15 cellular contexts compared by ENCODE assay signal in genomic region chr19:33434886-33435705, GRCh38.
DNase-seq lines count a peak whose midpoint lies in the region; ATAC-seq, FAIRE-seq and TF ChIP-seq lines count a peak whose summit lies in the region.
"Had no signal": no experiment of that assay in that cellular context is flagged by ENCODE, and none has a peak within 500 bp of the region (broad histone marks: within the 10 kb centered on the region; RNA-seq: fewer than 3 reads in every experiment).

No MANE protein-coding gene starts in this region.

- peak in 2 of 3 donors; percentile 37 to 51 for DNase-seq in right lobe of liver
- DNase-seq in HepG2 (ENCODE audit: low spot score): no peak
- peak; percentile 90 for DNase-seq in SK-N-SH
- DNase-seq in foreskin keratinocyte: peak in 1 of 2 donors; percentile 7
- DNase-seq in aorta: peak; percentile 31 to 75
- DNase-seq in cerebellar nuclear complex (lab: John Stamatoyannopoulos, UW): no peak
- DNase-seq in CD4-positive, alpha-beta T cell: no peak
- DNase-seq: activated CD4-positive, alpha-beta T cell treated with anti-CD3 and anti-CD28 coated beads, Interleukin-2, amount 50 U/mL, for 48 hours; activated gamma-delta T cell; kidney glomerular epithelial cell; NCI-H2029 had no signal

- H3K9me3 ChIP-seq in right lobe of liver: no peaks in the 10 kb centered on the region
- no peaks in the 10 kb centered on the region for H3K9me3 ChIP-seq in HepG2 (ENCODE audit: low read length)
- no peaks in the 10 kb centered on the region for H3K9me3 ChIP-seq in SK-N-SH
- H3K9me3 ChIP-seq in aorta (ENCODE audit: control insufficient read depth, low read length): no peaks in the 10 kb centered on the region
- H3K9me3 ChIP-seq in CD4-positive, alpha-beta T cell (ENCODE audit: control insufficient read depth, low read length): no peaks in the 10 kb centered on the region

- TF ChIP-seq CTCF in right lobe of liver (IDR thresholded peaks at IDR 0.05): no peak
- TF ChIP-seq CTCF in HepG2 (CRISPR knock-in tag; IDR thresholded peaks at IDR 0.05): no peak
- TF ChIP-seq CTCF in SK-N-SH (IDR thresholded peaks at IDR 0.05): no peak
- TF ChIP-seq CTCF in foreskin keratinocyte (conservative IDR thresholded peaks at IDR 0.05): no peak
- TF ChIP-seq CTCF in CD4-positive, alpha-beta T cell (IDR thresholded peaks at IDR 0.05): no peak

- H3K4me2 ChIP-seq in HepG2 (ENCODE audit: low read depth, low read length) (no peak overlapping the region), SK-N-SH (peak overlapping the region; percentile 72; the same call in 1 of the 2 replicates)

- no peaks in the 10 kb centered on the region for H3K36me3 Mint-ChIP-seq in CD4-positive, alpha-beta T cell (ENCODE audit: low read depth)
- H3K36me3 Mint-ChIP-seq: stimulated activated effector memory CD8-positive, alpha-beta T cell treated with anti-CD3 and anti-CD28 coated beads, Interleukin-12 subunit alpha, Interleukin-12 subunit beta, amount 100 ng/mL, for 72 hours had no signal

- no peaks in the 10 kb centered on the region for H3K9me3 Mint-ChIP-seq in CD4-positive, alpha-beta T cell
- H3K9me3 Mint-ChIP-seq: stimulated activated effector memory CD8-positive, alpha-beta T cell treated with anti-CD3 and anti-CD28 coated beads, Interleukin-12 subunit alpha, Interleukin-12 subunit beta, amount 100 ng/mL, for 72 hours; T-helper 1 cell treated with Interleukin-12 subunit alpha and Interleukin-12 subunit beta and Interleukin-4 antibody, amounts not matched to agents 30 μg/mL and 1 μg/mL, for 36 hours had no signal

- no peak for TF ChIP-seq RAD21 in HepG2 (CRISPR knock-in tag; IDR thresholded peaks at IDR 0.05)
- TF ChIP-seq RAD21 in SK-N-SH (IDR thresholded peaks at IDR 0.05; ENCODE audit: low read length): no peak

- H3K27ac ChIP-seq in right lobe of liver (no peak overlapping the region), HepG2 (ENCODE audit: extremely low read length, insufficient read depth, low read length) (no peak overlapping the region), SK-N-SH (ENCODE audit: low read depth in 2 of 2, low read length in 1 of 2) (peak overlapping the region; percentile 44 to 91), foreskin keratinocyte (no peak overlapping the region), aorta (ENCODE audit: low read depth in 1 of 2, low read length in 2 of 2) (no peak overlapping the region)
- no peak overlapping the region for H3K27ac ChIP-seq in CD4-positive, alpha-beta T cell (ENCODE audit: low read depth, low read length)

- H3K9ac ChIP-seq in HepG2 (ENCODE audit: insufficient read depth, low read depth, low read length) (no peak overlapping the region), SK-N-SH (peak overlapping the region; percentile 34; the same call in 1 of the 2 replicates)

- H3K4me3 ChIP-seq in right lobe of liver (no peak overlapping the region), HepG2 (replicated peaks in 1 of 3; ENCODE audit: insufficient read depth in 1 of 3, low read depth in 2 of 3, low read length in 3 of 3) (no peak overlapping the region), SK-N-SH (ENCODE audit: low read depth in 2 of 2, low read length in 1 of 2) (no peak overlapping the region), aorta (ENCODE audit: low read length in 2 of 2) (no peak overlapping the region)

- no peak overlapping the region for H3K4me3 Mint-ChIP-seq in CD4-positive, alpha-beta T cell
- H3K4me3 Mint-ChIP-seq: B cell; stimulated activated effector memory CD8-positive, alpha-beta T cell treated with anti-CD3 and anti-CD28 coated beads, Interleukin-12 subunit alpha, Interleukin-12 subunit beta, amount 100 ng/mL, for 72 hours; T-helper 1 cell treated with Interleukin-12 subunit alpha and Interleukin-12 subunit beta and Interleukin-4 antibody, amounts not matched to agents 30 μg/mL and 1 μg/mL, for 36 hours had no signal

- FAIRE-seq in HepG2 (lab: Jason Lieb, UNC): no peak

- BruUV-seq in HepG2 (replicated peaks; lab: Mats Ljungman, UMichigan): no TSS peak

- POLR2A ChIA-PET in HepG2 (lab: Yijun Ruan, JAX) (no interaction called here), SK-N-SH (lab: Yijun Ruan, JAX) (interaction anchor here (1.0 to 1.3 kb wide), 4 partner anchors 72 to 433 kb away, joined by 3 to 4 read pairs (median 3); partner anchors contain the start of gene PEPD)
- POLR2A ChIA-PET in CD4-positive, alpha-beta T cell (lab: Charles Lee): no interaction called here

- H3K27me3 Mint-ChIP-seq in CD4-positive, alpha-beta T cell: no peaks in the 10 kb centered on the region
- H3K27me3 Mint-ChIP-seq: B cell had no signal

- CTCF ChIA-PET in HepG2 (lab: Yijun Ruan, JAX; ENCODE audit: low intra/inter-chr PET ratio, low total read pairs) (no interaction called here), SK-N-SH (lab: Yijun Ruan, JAX) (interaction anchor here (0.9 to 4.4 kb wide), 11 partner anchors 10 to 661 kb away, joined by 3 to 59 read pairs (median 4); no protein-coding TSS in a partner anchor)
- CTCF ChIA-PET in CD4-positive, alpha-beta T cell (lab: Charles Lee): no interaction called here

- TF ChIP-seq EP300 in HepG2 (IDR thresholded peaks at IDR 0.05; ENCODE audit: low read depth in 2 of 2, low read length in 2 of 2) (no peak), HepG2 (CRISPR knock-in tag; IDR thresholded peaks at IDR 0.05; ENCODE audit: borderline replicate concordance) (no peak), SK-N-SH (IDR thresholded peaks at IDR 0.05; ENCODE audit: borderline replicate concordance in 1 of 2, low read depth in 1 of 2, low read length in 1 of 2) (peak; percentile 61 to 93; a peak in 3 of 4 replicates)

- H3K27me3 ChIP-seq in right lobe of liver: no peaks in the 10 kb centered on the region
- H3K27me3 ChIP-seq in HepG2 (ENCODE audit: control insufficient read depth in 1 of 2, insufficient read depth in 2 of 2, low read length in 2 of 2): no peaks in the 10 kb centered on the region
- H3K27me3 ChIP-seq in SK-N-SH (ENCODE audit: insufficient read depth): no peaks in the 10 kb centered on the region
- peaks cover 16% of the 10 kb centered on the region for H3K27me3 ChIP-seq in foreskin keratinocyte
- H3K27me3 ChIP-seq in aorta (ENCODE audit: control insufficient read depth in 1 of 2, insufficient read depth in 2 of 2, low read length in 1 of 2): no peaks in the 10 kb centered on the region
- no peaks in the 10 kb centered on the region for H3K27me3 ChIP-seq in CD4-positive, alpha-beta T cell (ENCODE audit: control insufficient read depth, insufficient read depth, low read length)

- no peak overlapping the region for H2AFZ ChIP-seq in HepG2 (ENCODE audit: low read length)
- peak overlapping the region; percentile 82; the same call in 1 of the 2 replicates for H2AFZ ChIP-seq in SK-N-SH (ENCODE audit: low read depth)

- no peaks in the 10 kb centered on the region for H4K20me1 ChIP-seq in HepG2 (ENCODE audit: insufficient read depth, low read length)
- no peaks in the 10 kb centered on the region for H4K20me1 ChIP-seq in SK-N-SH (ENCODE audit: insufficient read depth)

- WGBS in right lobe of liver (ENCODE audit: insufficient coverage, low coverage, low lambda C conversion rate, missing lambda C conversion rate): 90% methylated on average over 2 of the region's 28 CpGs
- WGBS in HepG2 (ENCODE audit: low lambda C conversion rate): 95% methylated on average over 17 of the region's 28 CpGs
- WGBS in SK-N-SH (ENCODE audit: low lambda C conversion rate): 54% methylated on average over 26 of the region's 28 CpGs
- 83% methylated on average over 28 of the region's 28 CpGs for whole genome bisulfite sequencing in aorta, 2 donors

- H3K4me1 Mint-ChIP-seq in CD4-positive, alpha-beta T cell (ENCODE audit: low read depth): peaks cover 9% of the 10 kb centered on the region

- in situ Hi-C loops in HepG2 (cut with HindIII; ENCODE audit: extremely low pct_ligation_motif_present, low pct_unique_long_range_greater_than_20kb): no loop called here

- H3K79me2 ChIP-seq in HepG2 (ENCODE audit: insufficient read depth, low read length) (no peaks in the 10 kb centered on the region), SK-N-SH (ENCODE audit: insufficient read depth) (no peaks in the 10 kb centered on the region)

- no peak for ATAC-seq in right lobe of liver
- no peak for ATAC-seq in HepG2
- peak; percentile 23 for ATAC-seq in foreskin keratinocyte
- ATAC-seq in aorta (ENCODE audit: low FRiP score): no peak
- no peak for ATAC-seq in GM19395 (IDR thresholded peaks at IDR 0.05; ENCODE audit: unreplicated experiment)
- ATAC-seq in CD4-positive, alpha-beta T cell (ENCODE audit: poor library complexity): no peak
- ATAC-seq: stimulated activated effector memory CD8-positive, alpha-beta T cell treated with anti-CD3 and anti-CD28 coated beads, Interleukin-12 subunit alpha, Interleukin-12 subunit beta, amount 100 ng/mL, for 72 hours had no signal

- peaks cover 0 to 5% (median 0%) of the 10 kb centered on the region in 4 donors for H3K36me3 ChIP-seq in right lobe of liver
- H3K36me3 ChIP-seq in HepG2 (replicated peaks in 1 of 2; ENCODE audit: control insufficient read depth in 1 of 2, insufficient read depth in 2 of 2, low read length in 2 of 2): 0 out of 5 replicates have a peak, but pooled peaks cover 0 to 3% of the 10 kb centered on the region in 2 experiments
- no peaks in the 10 kb centered on the region for H3K36me3 ChIP-seq in SK-N-SH (replicated peaks in 1 of 2; ENCODE audit: control insufficient read depth in 1 of 2, insufficient read depth in 2 of 2, low read length in 1 of 2)
- no peaks in the 10 kb centered on the region for H3K36me3 ChIP-seq in aorta (ENCODE audit: control insufficient read depth in 1 of 2, insufficient read depth in 2 of 2, low read length in 1 of 2)

- no peak overlapping the region for H3K27ac Mint-ChIP-seq in CD4-positive, alpha-beta T cell
- H3K27ac Mint-ChIP-seq: B cell; stimulated activated effector memory CD8-positive, alpha-beta T cell treated with anti-CD3 and anti-CD28 coated beads, Interleukin-12 subunit alpha, Interleukin-12 subunit beta, amount 100 ng/mL, for 72 hours; T-helper 1 cell treated with Interleukin-12 subunit alpha and Interleukin-12 subunit beta and Interleukin-4 antibody, amounts not matched to agents 30 μg/mL and 1 μg/mL, for 36 hours had no signal

- H3K4me1 ChIP-seq in right lobe of liver: peaks cover 0 to 30% (median 13%) of the 10 kb centered on the region in 4 donors
- H3K4me1 ChIP-seq in HepG2 (ENCODE audit: insufficient read depth, low read length): no peaks in the 10 kb centered on the region
- peaks cover 17 to 76% of the 10 kb centered on the region in 2 experiments for H3K4me1 ChIP-seq in SK-N-SH (ENCODE audit: control insufficient read depth in 1 of 2, insufficient read depth in 2 of 2, low read depth in 1 of 2, low read length in 1 of 2)
- no peaks in the 10 kb centered on the region for H3K4me1 ChIP-seq in foreskin keratinocyte
- no peaks in the 10 kb centered on the region for H3K4me1 ChIP-seq in aorta (ENCODE audit: control insufficient read depth in 1 of 2, insufficient read depth in 2 of 2, low read length in 2 of 2)

- H3K9me2 ChIP-seq in SK-N-SH: no peaks in the 10 kb centered on the region

- intact Hi-C loops in right lobe of liver (cut with DNase I): loop anchor here (5.0 kb wide), 1 partner anchor 337 kb away; no protein-coding TSS in a partner anchor
- intact Hi-C loops in HepG2 (cut with micrococcal nuclease; ENCODE audit: unreplicated experiment): no loop called here
- intact Hi-C loops in aorta (cut with DNase I): loop anchor here in 1 of 2 donors (5.0 kb wide), 1 partner anchor 337 kb away; no protein-coding TSS in a partner anchor
- intact Hi-C loops in CD4-positive, alpha-beta T cell (cut with DNase I, micrococcal nuclease): no loop called here

- H3F3A ChIP-seq in SK-N-SH (replicated peaks; ENCODE audit: insufficient read depth): peaks cover 11% of the 10 kb centered on the region

- TF ChIP-seq POLR2A in right lobe of liver (IDR thresholded peaks at IDR 0.05) (no peak), HepG2 (IDR thresholded peaks at IDR 0.05; ENCODE audit: insufficient read depth in 1 of 2, low read depth in 2 of 2, low read length in 2 of 2) (no peak)

Comparison
In these comparisons a context has a peak if more than half of its experiments do, and no peak if none do; other contexts are left out.
1. DNase-seq: peak in right lobe of liver (2 of 3), SK-N-SH (single experiment) and aorta (2 of 2); none in HepG2 (single experiment), cerebellar nuclear complex (0 of 2) and CD4-positive, alpha-beta T cell (0 of 10).
2. intact Hi-C loops: an anchor here in right lobe of liver (5.0 kb wide); none called in HepG2 and CD4-positive, alpha-beta T cell.
3. H3K27ac ChIP-seq: peak in SK-N-SH (2 of 2); none in right lobe of liver (0 of 3), HepG2 (single experiment), foreskin keratinocyte (single experiment), aorta (0 of 2) and CD4-positive, alpha-beta T cell (single experiment).